In the genomic region with DNA sequence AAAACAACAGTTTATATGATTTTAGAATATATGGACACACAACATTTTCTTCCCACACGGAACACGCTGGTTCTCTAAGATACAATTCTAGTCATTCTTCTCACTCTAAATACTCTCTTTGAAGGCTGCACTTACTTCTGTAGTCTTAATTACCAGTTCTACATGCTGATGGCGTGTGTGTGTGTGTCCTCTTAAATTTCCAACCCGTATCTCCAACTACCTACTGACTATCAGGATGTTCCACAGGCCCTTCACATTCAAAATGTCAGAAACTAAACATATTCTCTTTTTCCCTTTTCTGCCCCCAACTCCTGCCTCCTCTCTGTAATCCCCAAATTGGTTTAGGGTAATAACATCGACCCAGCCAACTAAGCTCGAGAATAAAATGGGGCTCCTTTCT, we compare ENCODE assay signal across 24 cellular contexts.
DNase-seq lines count a peak whose midpoint lies in the region; ATAC-seq and TF ChIP-seq lines count a peak whose summit lies in the region.
"Had no signal": no experiment of that assay in that cellular context is flagged by ENCODE, and none has a peak within 500 bp of the region (broad histone marks: within the 10 kb centered on the region; RNA-seq: fewer than 3 reads in every experiment).

No MANE protein-coding gene starts in this region.

- intact Hi-C loops in activated CD8-positive, alpha-beta T cell treated with anti-CD3 and anti-CD28 coated beads for 36 hours (cut with micrococcal nuclease) = no loop called here
- intact Hi-C loops in Caco-2 (cut with micrococcal nuclease; ENCODE audit: unreplicated experiment) (loop anchor here (5.0 kb wide), 1 partner anchor 215 kb away; no protein-coding TSS in a partner anchor), right lobe of liver (cut with DNase I) (no loop called here)

- H3K4me3 Mint-ChIP-seq in activated CD8-positive, alpha-beta T cell treated with anti-CD3 and anti-CD28 coated beads for 36 hours = no peak overlapping the region
- no peak overlapping the region for H3K4me3 Mint-ChIP-seq in activated CD8-positive, alpha-beta T cell treated with anti-CD3 and anti-CD28 coated beads, Interleukin-2, amount 10 ng/mL, durations not matched to agents 7 days and 5 days
- H3K4me3 Mint-ChIP-seq in Caco-2 (ENCODE audit: unreplicated experiment) = no peak overlapping the region

- WGBS in right lobe of liver (ENCODE audit: insufficient coverage, low coverage, low lambda C conversion rate, missing lambda C conversion rate) = 94% methylated on average over 5 of the region's 6 CpGs

- DNase-seq in activated CD8-positive, alpha-beta T cell treated with anti-CD3 and anti-CD28 coated beads for 36 hours = no peak
- DNase-seq in activated CD8-positive, alpha-beta T cell treated with anti-CD3 and anti-CD28 coated beads, Interleukin-2, amount 10 ng/mL, durations not matched to agents 7 days and 5 days = no peak
- no peak for DNase-seq in Caco-2
- DNase-seq in right lobe of liver = no peak
- DNase-seq in NCI-H2171 (lab: John Stamatoyannopoulos, UW) = no peak
- no peak for DNase-seq in NCI-H774 (lab: John Stamatoyannopoulos, UW)
- DNase-seq: activated CD4-positive, alpha-beta T cell treated with anti-CD3 and anti-CD28 coated beads, Interleukin-2, amount 50 U/mL, for 1 hour; central memory CD4-positive, alpha-beta T cell; effector CD8-positive, alpha-beta T cell; esophagus squamous epithelium; GOT3; kidney; mammary epithelial cell; NCI-H146; NCI-H748 treated with DMSO at 0.1 percent for 48 hours; ovary; PC-9; SIG-M5; testis had no signal

- H3K27me3 ChIP-seq in Caco-2 (replicated peaks; ENCODE audit: control insufficient read depth, insufficient read depth, low read length) (no peaks in the 10 kb centered on the region), right lobe of liver (no peaks in the 10 kb centered on the region)
- H3K27me3 ChIP-seq: esophagus squamous epithelium, gastroesophageal sphincter, ovary, testis had no signal

- no peak for ATAC-seq in activated CD8-positive, alpha-beta T cell treated with anti-CD3 and anti-CD28 coated beads for 36 hours
- ATAC-seq in activated CD8-positive, alpha-beta T cell treated with anti-CD3 and anti-CD28 coated beads, Interleukin-2, amount 10 ng/mL, durations not matched to agents 7 days and 5 days = no peak
- ATAC-seq in right lobe of liver (no peak), GM21528 (IDR thresholded peaks at IDR 0.05; ENCODE audit: low FRiP score, unreplicated experiment) (no peak)
- ATAC-seq: gastroesophageal sphincter, K562, sciatic nerve had no signal

- H3K4me1 Mint-ChIP-seq in activated CD8-positive, alpha-beta T cell treated with anti-CD3 and anti-CD28 coated beads for 36 hours (ENCODE audit: low read depth) = peaks cover 40% of the 10 kb centered on the region
- peaks cover 34% of the 10 kb centered on the region for H3K4me1 Mint-ChIP-seq in activated CD8-positive, alpha-beta T cell treated with anti-CD3 and anti-CD28 coated beads, Interleukin-2, amount 10 ng/mL, durations not matched to agents 7 days and 5 days (ENCODE audit: low read depth)
- H3K4me1 Mint-ChIP-seq in Caco-2 (ENCODE audit: low read depth, unreplicated experiment) = no peaks in the 10 kb centered on the region

- H3K9me3 ChIP-seq in Caco-2 (no peaks in the 10 kb centered on the region), right lobe of liver (no peaks in the 10 kb centered on the region)
- H3K9me3 ChIP-seq: esophagus squamous epithelium, gastroesophageal sphincter, ovary, testis had no signal

- POLR2A ChIA-PET in activated CD8-positive, alpha-beta T cell treated with anti-CD3 and anti-CD28 coated beads for 36 hours (lab: Charles Lee) = interaction anchor here (0.8 to 2.1 kb wide), 5 partner anchors 11 to 130 kb away, joined by 3 to 7 read pairs (median 3); no protein-coding TSS in a partner anchor
- POLR2A ChIA-PET in activated CD8-positive, alpha-beta T cell treated with anti-CD3 and anti-CD28 coated beads, Interleukin-2, amount 10 ng/mL, durations not matched to agents 7 days and 5 days (lab: Charles Lee) = interaction anchor here (0.6 to 1.2 kb wide), 3 partner anchors 74 to 130 kb away, joined by 3 to 6 read pairs (median 3); partner anchors contain the start of gene BORCS5
- POLR2A ChIA-PET in Caco-2 (lab: Charles Lee) = no interaction called here

- no peaks in the 10 kb centered on the region for H3K27me3 Mint-ChIP-seq in activated CD8-positive, alpha-beta T cell treated with anti-CD3 and anti-CD28 coated beads for 36 hours
- no peaks in the 10 kb centered on the region for H3K27me3 Mint-ChIP-seq in activated CD8-positive, alpha-beta T cell treated with anti-CD3 and anti-CD28 coated beads, Interleukin-2, amount 10 ng/mL, durations not matched to agents 7 days and 5 days (ENCODE audit: low read depth)
- no peaks in the 10 kb centered on the region for H3K27me3 Mint-ChIP-seq in Caco-2 (ENCODE audit: insufficient read depth, unreplicated experiment)

- no peak overlapping the region for H3K4me3 ChIP-seq in Caco-2 (ENCODE audit: low read depth, low read length)
- H3K4me3 ChIP-seq in right lobe of liver = no peak overlapping the region
- H3K4me3 ChIP-seq: esophagus squamous epithelium, gastroesophageal sphincter, K562, ovary, PC-9, testis had no signal

- peak overlapping the region; percentile 57 for H3K27ac Mint-ChIP-seq in activated CD8-positive, alpha-beta T cell treated with anti-CD3 and anti-CD28 coated beads for 36 hours
- no peak overlapping the region for H3K27ac Mint-ChIP-seq in activated CD8-positive, alpha-beta T cell treated with anti-CD3 and anti-CD28 coated beads, Interleukin-2, amount 10 ng/mL, durations not matched to agents 7 days and 5 days
- H3K27ac Mint-ChIP-seq in Caco-2 (ENCODE audit: unreplicated experiment) = peak overlapping the region; percentile 0

- no TSS peak for BruUV-seq in Caco-2 (replicated peaks; lab: Mats Ljungman, UMichigan)

- TF ChIP-seq POLR2A in right lobe of liver (IDR thresholded peaks at IDR 0.05) = no peak

- no peaks in the 10 kb centered on the region for H3K9me3 Mint-ChIP-seq in activated CD8-positive, alpha-beta T cell treated with anti-CD3 and anti-CD28 coated beads for 36 hours
- H3K9me3 Mint-ChIP-seq in activated CD8-positive, alpha-beta T cell treated with anti-CD3 and anti-CD28 coated beads, Interleukin-2, amount 10 ng/mL, durations not matched to agents 7 days and 5 days (ENCODE audit: insufficient read depth) = no peaks in the 10 kb centered on the region
- no peaks in the 10 kb centered on the region for H3K9me3 Mint-ChIP-seq in Caco-2 (ENCODE audit: unreplicated experiment)

- H3K36me3 ChIP-seq in Caco-2 (ENCODE audit: control insufficient read depth, insufficient read depth, low read length) (peaks cover 3% of the 10 kb centered on the region; the same call in 1 of the 2 replicates), right lobe of liver (peaks cover 0 to 18% (median 0%) of the 10 kb centered on the region in 4 donors)
- H3K36me3 ChIP-seq: ovary had no signal

- CTCF ChIA-PET in activated CD8-positive, alpha-beta T cell treated with anti-CD3 and anti-CD28 coated beads for 36 hours (lab: Charles Lee) = interaction anchor here (1.0 to 1.4 kb wide), 4 partner anchors 13 to 76 kb away, joined by 3 to 5 read pairs (median 3); no protein-coding TSS in a partner anchor
- CTCF ChIA-PET in activated CD8-positive, alpha-beta T cell treated with anti-CD3 and anti-CD28 coated beads, Interleukin-2, amount 10 ng/mL, durations not matched to agents 7 days and 5 days (lab: Charles Lee) = interaction anchor here (2.1 to 2.9 kb wide), 2 partner anchors 13 to 111 kb away, joined by 8 to 11 read pairs; no protein-coding TSS in a partner anchor
- CTCF ChIA-PET in Caco-2 (lab: Charles Lee) = no interaction called here

- H3K4me1 ChIP-seq in Caco-2 (peaks cover 31% of the 10 kb centered on the region), right lobe of liver (peaks cover 0 to 39% (median 9%) of the 10 kb centered on the region in 4 donors)
- H3K4me1 ChIP-seq: gastroesophageal sphincter, testis had no signal

- H3K36me3 Mint-ChIP-seq in activated CD8-positive, alpha-beta T cell treated with anti-CD3 and anti-CD28 coated beads for 36 hours (ENCODE audit: low read depth) = peaks cover 50% of the 10 kb centered on the region
- peaks cover 40% of the 10 kb centered on the region for H3K36me3 Mint-ChIP-seq in activated CD8-positive, alpha-beta T cell treated with anti-CD3 and anti-CD28 coated beads, Interleukin-2, amount 10 ng/mL, durations not matched to agents 7 days and 5 days (ENCODE audit: low read depth)
- peaks cover 44% of the 10 kb centered on the region for H3K36me3 Mint-ChIP-seq in Caco-2 (ENCODE audit: insufficient read depth, unreplicated experiment)

- H3K27ac ChIP-seq in angular gyrus (ENCODE audit: low read depth, low read length) = peak overlapping the region; percentile 34
- peak overlapping the region; percentile 70 to 96 (median 93) for H3K27ac ChIP-seq in right lobe of liver
- H3K27ac ChIP-seq: esophagus squamous epithelium, gastroesophageal sphincter, ovary, PC-9, testis had no signal

- TF ChIP-seq CTCF in activated CD8-positive, alpha-beta T cell treated with anti-CD3 and anti-CD28 coated beads for 36 hours (IDR thresholded peaks at IDR 0.05) = no peak
- TF ChIP-seq CTCF in Caco-2 (IDR thresholded peaks at IDR 0.05; ENCODE audit: insufficient read depth in 1 of 2, low read depth in 1 of 2, low read length in 1 of 2, severe bottlenecking in 1 of 2, unreplicated experiment in 1 of 2) = no peak
- no peak for TF ChIP-seq CTCF in right lobe of liver (IDR thresholded peaks at IDR 0.05)
